25 cellular contexts compared by ENCODE assay signal in genomic region chr10:44659350-44659749, GRCh38.
"Had no signal": no experiment of that assay in that cellular context is flagged by ENCODE, and none has a peak within 500 bp of the region (broad histone marks: within the 10 kb centered on the region; RNA-seq: fewer than 3 reads in every experiment).

No MANE protein-coding gene starts in this region.

- ATAC-seq: activated naive CD4-positive, alpha-beta T cell treated with anti-CD3 and anti-CD28 coated beads, Interleukin-2, amount 50 U/mL, for 72 hours; activated T-cell treated with anti-CD3 and anti-CD28 coated beads, Interleukin-2, amount 50 U/mL, for 72 hours; esophagus mucosa; WTC11 had no signal

- H3K27ac ChIP-seq: ascending aorta, brain microvascular endothelial cell, coronary artery, dorsolateral prefrontal cortex had no signal

- H3K4me3 ChIP-seq: ascending aorta, coronary artery, dorsolateral prefrontal cortex had no signal

- DNase-seq: activated CD4-positive, alpha-beta memory T cell treated with anti-CD3 and anti-CD28 coated beads, Interleukin-2, amount 10 ng/mL, durations not matched to agents 7 days and 5 days; activated CD4-positive, alpha-beta T cell treated with anti-CD3 and anti-CD28 coated beads for 1 hour; activated CD4-positive, alpha-beta T cell treated with anti-CD3 and anti-CD28 coated beads for 4 hours; activated CD4-positive, alpha-beta T cell treated with anti-CD3 and anti-CD28 coated beads, Interleukin-2, amount 10 ng/mL, durations not matched to agents 7 days and 5 days; activated CD4-positive, alpha-beta T cell treated with anti-CD3 and anti-CD28 coated beads, Interleukin-2, amount 50 U/mL, for 4 hours; activated CD8-positive, alpha-beta memory T cell treated with anti-CD3 and anti-CD28 coated beads, Interleukin-2, amount 50 U/mL, for 48 hours; activated gamma-delta T cell; activated naive CD4-positive, alpha-beta T cell; activated naive CD4-positive, alpha-beta T cell treated with anti-CD3 and anti-CD28 coated beads, Interleukin-2, amount 10 ng/mL, durations not matched to agents 7 days and 5 days; activated naive CD8-positive, alpha-beta T cell treated with anti-CD3 and anti-CD28 coated beads, Interleukin-2, amount 10 ng/mL, durations not matched to agents 7 days and 5 days; activated T-cell treated with anti-CD3 and anti-CD28 coated beads for 4 hours; activated T-cell treated with anti-CD3 and anti-CD28 coated beads, Interleukin-2, amount 50 U/mL, for 24 hours; activated T-cell treated with anti-CD3 and anti-CD28 coated beads, Interleukin-2, amount 50 U/mL, for 72 hours; brain microvascular endothelial cell; dorsolateral prefrontal cortex; effector memory CD4-positive, alpha-beta T cell; endodermal cell; head of caudate nucleus; T-helper 2 cell had no signal

- H3K36me3 ChIP-seq: ascending aorta, brain microvascular endothelial cell had no signal

- H3K9me3 ChIP-seq: ascending aorta had no signal

- H3K27me3 ChIP-seq: ascending aorta, brain microvascular endothelial cell had no signal

- FAIRE-seq: bronchial epithelial cell had no signal
